In genomic region chr3:169148448-169149348, GRCh38 we compare ENCODE assay signal across 8 cellular contexts.
DNase-seq lines count a peak whose midpoint lies in the region; ATAC-seq and TF ChIP-seq lines count a peak whose summit lies in the region.

No MANE protein-coding gene starts in this region.

- no peaks in the 10 kb centered on the region for H3K9me3 ChIP-seq in breast epithelium

- no TSS peak for BruUV-seq in Calu3 (replicated peaks; lab: Mats Ljungman, UMichigan)

- peak; percentile 8 for ATAC-seq in HG02642 (IDR thresholded peaks at IDR 0.05; ENCODE audit: poor library complexity, unreplicated experiment)
- no peak for ATAC-seq in foreskin keratinocyte

- H3K36me3 ChIP-seq in breast epithelium, result no peaks in the 10 kb centered on the region

- H3K4me3 Mint-ChIP-seq in Calu3 (ENCODE audit: low read depth, unreplicated experiment), result peak overlapping the region; percentile 97
- peak overlapping the region; percentile 74 for H3K4me3 Mint-ChIP-seq in mesothelial cell of epicardium

- no peak for TF ChIP-seq CTCF in Calu3 (IDR thresholded peaks at IDR 0.05; ENCODE audit: unreplicated experiment)
- no peak for TF ChIP-seq CTCF in breast epithelium (IDR thresholded peaks at IDR 0.05)
- no peak for TF ChIP-seq CTCF in mesothelial cell of epicardium (IDR thresholded peaks at IDR 0.05; ENCODE audit: unreplicated experiment)
- no peak for TF ChIP-seq CTCF in foreskin keratinocyte (conservative IDR thresholded peaks at IDR 0.05)

- H3K4me1 ChIP-seq in breast epithelium (no peaks in the 10 kb centered on the region), foreskin keratinocyte (no peaks in the 10 kb centered on the region)

- H3K27me3 ChIP-seq in breast epithelium (peaks cover 0 to 52% of the 10 kb centered on the region in 2 donors), foreskin keratinocyte (peaks cover 48% of the 10 kb centered on the region)

- H3K36me3 Mint-ChIP-seq in Calu3 (ENCODE audit: insufficient read depth, unreplicated experiment) (peaks cover 67% of the 10 kb centered on the region), mesothelial cell of epicardium (no peaks in the 10 kb centered on the region)

- CTCF ChIA-PET in Calu3 (lab: Charles Lee), result interaction anchor here (0.6 to 6.5 kb wide), 56 partner anchors 10 to 595 kb away, joined by 3 to 84 read pairs (median 5); partner anchors contain the start of gene MECOM

- peak overlapping the region; percentile 99 for H3K27ac Mint-ChIP-seq in Calu3 (ENCODE audit: unreplicated experiment)
- peak overlapping the region; percentile 83 for H3K27ac Mint-ChIP-seq in mesothelial cell of epicardium

- H3K4me1 Mint-ChIP-seq in Calu3 (ENCODE audit: low read depth, unreplicated experiment) (peaks cover 20% of the 10 kb centered on the region), mesothelial cell of epicardium (peaks cover 61% of the 10 kb centered on the region)

- DNase-seq in Calu3 (peak; percentile 41), breast epithelium (ENCODE audit: low spot score in 2 of 2) (no peak), mesothelial cell of epicardium (ENCODE audit: low spot score in 2 of 2, unreplicated experiment in 2 of 2) (no peak), foreskin keratinocyte (no peak), NAMALWA (ENCODE audit: low spot score) (no peak)
- DNase-seq in activated CD8-positive, alpha-beta memory T cell treated with anti-CD3 and anti-CD28 coated beads, Interleukin-2, amount 50 U/mL, for 4 hours, result no peak
- DNase-seq in activated naive CD4-positive, alpha-beta T cell treated with anti-CD3 and anti-CD28 coated beads, Interleukin-2, amount 50 U/mL, for 16 hours, result no peak

- no peak for TF ChIP-seq POLR2A in breast epithelium (IDR thresholded peaks at IDR 0.05)

- intact Hi-C loops in Calu3 (cut with micrococcal nuclease; ENCODE audit: unreplicated experiment) (loop anchor here (1.0 to 5.0 kb wide), 9 partner anchors 14 to 514 kb away; no protein-coding TSS in a partner anchor), breast epithelium (cut with DNase I; ENCODE audit: low total_unique reads) (loop anchor here (5.0 kb wide), 1 partner anchor 514 kb away; the partner anchor contains the start of gene MECOM)

- H3K27me3 Mint-ChIP-seq in Calu3 (ENCODE audit: unreplicated experiment) (no peaks in the 10 kb centered on the region), mesothelial cell of epicardium (ENCODE audit: low read depth) (peaks cover 48% of the 10 kb centered on the region)

- H3K27ac ChIP-seq in breast epithelium (peak overlapping the region in 1 of 2 donors; percentile 23), foreskin keratinocyte (no peak overlapping the region)

- H3K4me3 ChIP-seq in breast epithelium, result peak overlapping the region in 2 of 3 donors; percentile 19 to 59

- no peaks in the 10 kb centered on the region for H3K9me3 Mint-ChIP-seq in Calu3 (ENCODE audit: low read depth, unreplicated experiment)
- no peaks in the 10 kb centered on the region for H3K9me3 Mint-ChIP-seq in mesothelial cell of epicardium
